16 cellular contexts compared by ENCODE assay signal in genomic region chr2:79114797-79115494, GRCh38. TPM values are rescaled to one million over a fixed set of nuclear protein-coding genes. Genes with fewer than 3 reads are reported as not detected.
DNase-seq lines count a peak whose midpoint lies in the region; ATAC-seq, FAIRE-seq and TF ChIP-seq lines count a peak whose summit lies in the region.
"Had no signal": no experiment of that assay in that cellular context is flagged by ENCODE, and none has a peak within 500 bp of the region (broad histone marks: within the 10 kb centered on the region; RNA-seq: fewer than 3 reads in every experiment).

No MANE protein-coding gene starts in this region.

- no peak overlapping the region for H3K4me3 Mint-ChIP-seq in chondrocyte (ENCODE audit: unreplicated experiment)
- H3K4me3 Mint-ChIP-seq: CD4-positive, CD25-positive, alpha-beta regulatory T cell had no signal

- H3K27ac ChIP-seq in heart left ventricle: no peak overlapping the region
- H3K27ac ChIP-seq in left ventricle myocardium inferior (replicated peaks): no peak overlapping the region
- peak overlapping the region; percentile 62 to 94 (median 79) for H3K27ac ChIP-seq in body of pancreas
- peak overlapping the region; percentile 29 to 64 (median 34) for H3K27ac ChIP-seq in pancreas
- H3K27ac ChIP-seq: BLaER1 treated with 17β-estradiol and CSF1 and Interleukin-3, amounts not matched to agents 10 nM and 100 nM; GM23248 had no signal

- peaks cover 2% of the 10 kb centered on the region for H3K9me3 Mint-ChIP-seq in chondrocyte (ENCODE audit: low read depth)

- H3K27me3 Mint-ChIP-seq in chondrocyte (ENCODE audit: low read depth): no peaks in the 10 kb centered on the region
- H3K27me3 Mint-ChIP-seq: CD4-positive, CD25-positive, alpha-beta regulatory T cell had no signal

- TF ChIP-seq CTCF in heart left ventricle (IDR thresholded peaks at IDR 0.05) (no peak), left ventricle myocardium inferior (IDR thresholded peaks at IDR 0.05; ENCODE audit: borderline replicate concordance) (no peak), body of pancreas (IDR thresholded peaks at IDR 0.05) (no peak), pancreas (IDR thresholded peaks at IDR 0.05) (no peak), chondrocyte (IDR thresholded peaks at IDR 0.05) (no peak)

- H3K36me3 Mint-ChIP-seq in chondrocyte (ENCODE audit: low read depth): no peaks in the 10 kb centered on the region
- H3K36me3 Mint-ChIP-seq: CD4-positive, CD25-positive, alpha-beta regulatory T cell had no signal

- H3K4me1 ChIP-seq in heart left ventricle: no peaks in the 10 kb centered on the region
- H3K4me1 ChIP-seq in left ventricle myocardium inferior: no peaks in the 10 kb centered on the region
- peaks cover 53% of the 10 kb centered on the region for H3K4me1 ChIP-seq in body of pancreas
- H3K4me1 ChIP-seq in pancreas: peaks cover 17 to 47% (median 18%) of the 10 kb centered on the region in 3 donors
- H3K4me1 ChIP-seq: BLaER1 treated with 17β-estradiol and CSF1 and Interleukin-3, amounts not matched to agents 10 nM and 100 nM had no signal

- H3K27me3 ChIP-seq in heart left ventricle (no peaks in the 10 kb centered on the region), left ventricle myocardium inferior (ENCODE audit: low read depth) (no peaks in the 10 kb centered on the region), body of pancreas (no peaks in the 10 kb centered on the region), pancreas (no peaks in the 10 kb centered on the region)
- H3K27me3 ChIP-seq: BLaER1 treated with 17β-estradiol and CSF1 and Interleukin-3, amounts not matched to agents 10 nM and 100 nM had no signal

- WGBS in heart left ventricle, 4 donors: 48 to 61% (median 59%) methylated on average over 3 of the region's 3 CpGs
- WGBS in body of pancreas, 2 donors: 26 to 36% methylated on average over 3 of the region's 3 CpGs
- 21 to 30% methylated on average over 3 of the region's 3 CpGs for WGBS in pancreas, 2 donors

- H3K36me3 ChIP-seq in heart left ventricle (no peaks in the 10 kb centered on the region), left ventricle myocardium inferior (no peaks in the 10 kb centered on the region), body of pancreas (replicated peaks in 1 of 2; ENCODE audit: insufficient read depth in 1 of 2, low read depth in 2 of 2) (no peaks in the 10 kb centered on the region), pancreas (no peaks in the 10 kb centered on the region)
- H3K36me3 ChIP-seq: BLaER1 treated with 17β-estradiol and CSF1 and Interleukin-3, amounts not matched to agents 10 nM and 100 nM had no signal

- DNase-seq in heart left ventricle: peak in 1 of 5 donors; percentile 28
- no peak for DNase-seq in left ventricle myocardium inferior
- DNase-seq in body of pancreas: peak; percentile 83 to 92 (median 87)
- DNase-seq in pancreas: peak in 4 of 6 donors; percentile 82 to 93 (median 86)
- no peak for DNase-seq in GF-D8 (lab: John Stamatoyannopoulos, UW)
- DNase-seq in chondrocyte (ENCODE audit: low spot score): no peak
- no peak for DNase-seq in cerebellar cortex (ENCODE audit: low spot score)
- DNase-seq: ACHN; CD4-positive, CD25-positive, alpha-beta regulatory T cell; DMS53; GM23248; H7; IMR-90 had no signal

- H3K9me3 ChIP-seq in heart left ventricle: peaks cover 0 to 13% (median 0%) of the 10 kb centered on the region in 12 donors
- H3K9me3 ChIP-seq in left ventricle myocardium inferior (replicated peaks): peaks cover 13% of the 10 kb centered on the region
- no peaks in the 10 kb centered on the region for H3K9me3 ChIP-seq in body of pancreas
- no peaks in the 10 kb centered on the region for H3K9me3 ChIP-seq in pancreas
- H3K9me3 ChIP-seq: BLaER1 treated with 17β-estradiol and CSF1 and Interleukin-3, amounts not matched to agents 10 nM and 100 nM had no signal

- intact Hi-C loops in heart left ventricle (cut with DNase I) (loop anchor here in 1 of 10 donors (1.0 kb wide), 1 partner anchor 11 kb away; no protein-coding TSS in a partner anchor), left ventricle myocardium inferior (cut with micrococcal nuclease) (no loop called here), body of pancreas (cut with DNase I) (no loop called here), pancreas (cut with DNase I) (no loop called here)

- no peaks in the 10 kb centered on the region for H3K4me1 Mint-ChIP-seq in chondrocyte (ENCODE audit: low read depth)
- H3K4me1 Mint-ChIP-seq: CD4-positive, CD25-positive, alpha-beta regulatory T cell had no signal

- no peak for TF ChIP-seq POLR2A in heart left ventricle (IDR thresholded peaks at IDR 0.05)
- TF ChIP-seq POLR2A in body of pancreas (IDR thresholded peaks at IDR 0.05): peak in 1 of 3 donors; percentile 41

- no peak overlapping the region for H3K4me3 ChIP-seq in heart left ventricle
- H3K4me3 ChIP-seq in left ventricle myocardium inferior: no peak overlapping the region
- no peak overlapping the region for H3K4me3 ChIP-seq in body of pancreas
- peak overlapping the region in 1 of 4 donors; percentile 20 for H3K4me3 ChIP-seq in pancreas
- H3K4me3 ChIP-seq: BLaER1 treated with 17β-estradiol and CSF1 and Interleukin-3, amounts not matched to agents 10 nM and 100 nM; GM23248 had no signal

- ATAC-seq in heart left ventricle (peak in 3 of 4 donors; percentile 59 to 63 (median 60)), body of pancreas (peak; percentile 82), pancreas (peak; percentile 75 to 88 (median 80))

- FAIRE-seq in pancreas (lab: Jason Lieb, UNC): no peak

- H3K27ac Mint-ChIP-seq in chondrocyte (ENCODE audit: unreplicated experiment): no peak overlapping the region
- H3K27ac Mint-ChIP-seq: CD4-positive, CD25-positive, alpha-beta regulatory T cell had no signal

RNA-seq across cellular contexts. Expression of gene REG1A, which starts 5.3 kb away (rescaled TPM):
- total RNA-seq in heart left ventricle (1 to 10 TPM in 5 of 9 donors, not detected in 4; 1.2 to 2.8 (median 1.8) TPM), left ventricle myocardium inferior (not detected), body of pancreas (over 10,000 TPM; 14,523 to 48,012 TPM), pancreas (over 10,000 TPM; 22,488 to 42,835 (median 29,951) TPM), chondrocyte (not detected in 3 replicates)
- polyA plus RNA-seq in heart left ventricle (1 to 10 TPM in 1 of 2 donors, under 1 TPM in 1; 0.69 to 5.7 TPM), pancreas (over 10,000 TPM; 18,817 to 70,084 TPM)
- total RNA-seq: A172; CD4-positive, CD25-positive, alpha-beta regulatory T cell; GM23248; HT-29; IMR-90 had no signal
- polyA plus RNA-seq: CD4-positive, CD25-positive, alpha-beta regulatory T cell; GM23248; IMR-90 had no signal

RNA-seq across cellular contexts. Expression of gene REG1B, which starts 27.2 kb away (rescaled TPM):
- total RNA-seq in heart left ventricle (1 to 10 TPM in 1 of 9 donors, under 1 TPM in 2, not detected in 6; 0.34 to 2.0 (median 0.88) TPM), left ventricle myocardium inferior (not detected), body of pancreas (over 10,000 TPM in 1 of 2 donors, 1,000 to 10,000 TPM in 1; 4,279 to 15,911 TPM), pancreas (over 10,000 TPM in 4 of 6 donors, 1,000 to 10,000 TPM in 2; 3,724 to 34,839 (median 13,358) TPM), chondrocyte (not detected in 3 replicates)
- polyA plus RNA-seq in heart left ventricle (under 1 TPM; 0.27 to 0.69 TPM), pancreas (over 10,000 TPM in 1 of 2 donors, 1,000 to 10,000 TPM in 1; 6,505 to 20,052 TPM)
- total RNA-seq: A172; CD4-positive, CD25-positive, alpha-beta regulatory T cell; GM23248; H7; HT-29; IMR-90 had no signal
- polyA plus RNA-seq: CD4-positive, CD25-positive, alpha-beta regulatory T cell; GM23248; IMR-90 had no signal

RNA-seq across cellular contexts. Expression of gene REG3A, which starts 44.6 kb away (rescaled TPM):
- total RNA-seq in heart left ventricle: not detected
- polyA plus RNA-seq in heart left ventricle: 1 to 10 TPM in 1 of 2 donors, under 1 TPM in 1; 0.27 to 1.3 TPM
- not detected for total RNA-seq in left ventricle myocardium inferior
- total RNA-seq in body of pancreas: 100 to 1,000 TPM; 351 to 831 TPM
- total RNA-seq in pancreas: over 10,000 TPM in 2 of 6 donors, 1,000 to 10,000 TPM in 1, 100 to 1,000 TPM in 2, 10 to 100 TPM in 1; 72.7 to 59,927 (median 1,669) TPM
- 1,000 to 10,000 TPM in 1 of 2 donors, 100 to 1,000 TPM in 1; 167 to 3,240 TPM for polyA plus RNA-seq in pancreas
- total RNA-seq in chondrocyte: not detected in 3 replicates
- total RNA-seq: A172; CD4-positive, CD25-positive, alpha-beta regulatory T cell; GM23248; H7; HT-29; IMR-90 had no signal
- polyA plus RNA-seq: CD4-positive, CD25-positive, alpha-beta regulatory T cell; GM23248; IMR-90 had no signal

Comparison
In these comparisons a context has a peak if more than half of its experiments do, and no peak if none do; other contexts are left out.
1. DNase-seq: peak in body of pancreas (4 of 4) and pancreas (4 of 6); none in left ventricle myocardium inferior (single experiment), GF-D8 (single experiment), chondrocyte (single experiment) and cerebellar cortex (single experiment).
2. H3K27ac ChIP-seq: peak in body of pancreas (4 of 4) and pancreas (4 of 4); none in heart left ventricle (0 of 12) and left ventricle myocardium inferior (single experiment).
3. RNA of gene REG1A, which starts 5.3 kb away (total RNA-seq): 14,523 to 48,012 TPM in body of pancreas and 22,488 to 42,835 TPM in pancreas; 1.2 to 2.8 TPM in heart left ventricle, not detected in left ventricle myocardium inferior (single experiment) and not detected in chondrocyte; every median in the first group is over 1,000 times any median in the second.
4. RNA of gene REG1B, which starts 27.2 kb away (total RNA-seq): 4,279 to 15,911 TPM in body of pancreas and 3,724 to 34,839 TPM in pancreas; 0.34 to 2.0 TPM in heart left ventricle, not detected in left ventricle myocardium inferior (single experiment) and not detected in chondrocyte; every median in the first group is over 1,000 times any median in the second.
5. RNA of gene REG3A, which starts 44.6 kb away (total RNA-seq): 72.7 to 59,927 TPM in pancreas and 351 to 831 TPM in body of pancreas; not detected in heart left ventricle, not detected in left ventricle myocardium inferior (single experiment) and not detected in chondrocyte; every median in the first group is over 10 times any median in the second.
6. Peak in every context shown above with its lines, with median percentiles within 50 percentile points of each other: ATAC-seq.